In genomic region chr11:130042093-130042591, GRCh38 we compare ENCODE assay signal across 9 cellular contexts.
DNase-seq lines count a peak whose midpoint lies in the region; TF ChIP-seq lines count a peak whose summit lies in the region.
"Had no signal": no experiment of that assay in that cellular context is flagged by ENCODE, and none has a peak within 500 bp of the region (broad histone marks: within the 10 kb centered on the region; RNA-seq: fewer than 3 reads in every experiment).

No MANE protein-coding gene starts in this region.

- TF ChIP-seq CTCF in GM13977 (IDR thresholded peaks at IDR 0.05; ENCODE audit: extremely low read depth, insufficient read depth, missing control alignments): no peak

- H3K4me3 ChIP-seq in skeletal muscle cell (ENCODE audit: low read depth, low read length): no peak overlapping the region

- DNase-seq in SKM-1 treated with dmso at 0.1 percent for 144 hours (lab: John Stamatoyannopoulos, UW; ENCODE audit: unreplicated experiment) (peak; percentile 26), SKM-1 (lab: John Stamatoyannopoulos, UW; ENCODE audit: unreplicated experiment) (no peak), NCI-H774 (lab: John Stamatoyannopoulos, UW) (peak; percentile 59), epithelial cell of prostate (ENCODE audit: low read depth, low spot score) (peak; percentile 94), skeletal muscle cell (ENCODE audit: low read depth) (peak; percentile 85), GM13977 (ENCODE audit: low spot score) (no peak), COR-L47 (lab: John Stamatoyannopoulos, UW) (no peak), DMS 273 treated with DMSO at 0.1 percent for 48 hours (lab: John Stamatoyannopoulos, UW) (no peak)
- DNase-seq: OCI-M1 had no signal

- H3K27ac ChIP-seq in epithelial cell of prostate: peak overlapping the region; percentile 74

- in situ Hi-C loops in GM13977 (cut with MboI; ENCODE audit: low pct_unique_long_range_greater_than_20kb, low sequenced_read_pairs, unreplicated experiment): no loop called here

Comparison
In these comparisons a context has a peak if more than half of its experiments do, and no peak if none do; other contexts are left out.
1. DNase-seq: peak in SKM-1 treated with dmso at 0.1 percent for 144 hours (single experiment), NCI-H774 (single experiment), epithelial cell of prostate (single experiment) and skeletal muscle cell (single experiment); none in SKM-1 (single experiment), GM13977 (single experiment), COR-L47 (single experiment) and DMS 273 treated with DMSO at 0.1 percent for 48 hours (single experiment).